In the genomic region with DNA sequence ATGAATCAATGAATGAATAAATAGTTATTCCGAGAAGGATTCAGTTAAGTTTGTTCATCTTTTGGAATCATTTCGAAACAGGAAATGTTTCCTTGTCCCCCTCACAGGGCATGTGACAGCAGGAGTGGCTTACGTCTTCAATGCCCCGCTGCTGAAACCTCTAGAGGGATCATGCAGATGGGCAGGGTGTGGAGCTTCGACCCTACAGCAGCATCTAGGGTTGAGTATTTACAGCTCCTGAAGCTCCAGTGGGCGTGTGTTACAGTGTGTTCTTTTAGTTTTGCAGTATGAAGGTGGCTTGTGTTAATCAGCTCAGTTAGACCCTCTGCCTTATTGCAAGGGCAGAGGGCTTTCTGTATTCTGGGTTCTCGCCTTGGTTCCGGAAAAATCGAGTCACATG, we compare ENCODE assay signal across 17 cellular contexts. TPM values are rescaled to one million over a fixed set of nuclear protein-coding genes. Genes with fewer than 3 reads are reported as not detected.
DNase-seq lines count a peak whose midpoint lies in the region; ATAC-seq, FAIRE-seq and TF ChIP-seq lines count a peak whose summit lies in the region.
"Had no signal": no experiment of that assay in that cellular context is flagged by ENCODE, and none has a peak within 500 bp of the region (broad histone marks: within the 10 kb centered on the region; RNA-seq: fewer than 3 reads in every experiment).

No MANE protein-coding gene starts in this region.

- no peak for TF ChIP-seq CTCF in right atrium auricular region (IDR thresholded peaks at IDR 0.05)
- no peak for TF ChIP-seq CTCF in mesothelial cell of epicardium (IDR thresholded peaks at IDR 0.05; ENCODE audit: unreplicated experiment)

- intact Hi-C loops in Right ventricle myocardium superior (cut with DNase I) = no loop called here

- TF ChIP-seq POLR2A in GM18505 (IDR thresholded peaks at IDR 0.05; ENCODE audit: borderline replicate concordance, extremely low read depth, insufficient read depth, insufficient read length) (no peak), H54 (IDR thresholded peaks at IDR 0.05; ENCODE audit: low read depth, low read length) (no peak)

- no peak overlapping the region for H3K27ac Mint-ChIP-seq in mesothelial cell of epicardium
- H3K27ac Mint-ChIP-seq: CD14-positive monocyte had no signal

- FAIRE-seq in H54 (lab: Jason Lieb, UNC) = no peak
- FAIRE-seq: GM18507, K562 had no signal

- H3K27me3 Mint-ChIP-seq in mesothelial cell of epicardium (ENCODE audit: low read depth) = peaks cover 1% of the 10 kb centered on the region

- peak overlapping the region; percentile 60 for H3K4me3 Mint-ChIP-seq in mesothelial cell of epicardium
- H3K4me3 Mint-ChIP-seq: CD14-positive monocyte had no signal

- no peaks in the 10 kb centered on the region for H3K9me3 ChIP-seq in right atrium auricular region

- H3K4me3 ChIP-seq in right atrium auricular region = no peak overlapping the region
- H3K4me3 ChIP-seq: K562 had no signal

- DNase-seq in Right ventricle myocardium superior (no peak), right atrium auricular region (ENCODE audit: low spot score) (no peak), globus pallidus (ENCODE audit: low spot score) (peak; percentile 38), mesothelial cell of epicardium (ENCODE audit: low spot score in 2 of 2, unreplicated experiment in 2 of 2) (no peak), NCI-H1436 treated with DMSO at 0.1 percent for 48 hours (lab: John Stamatoyannopoulos, UW) (no peak), H54 (ENCODE audit: insufficient read length, low spot score) (no peak)
- DNase-seq: COR-L47, NCI-H1048, NCI-H1694, NCI-H748 treated with DMSO at 0.1 percent for 48 hours had no signal

- no peaks in the 10 kb centered on the region for H3K27me3 ChIP-seq in right atrium auricular region

- no peaks in the 10 kb centered on the region for H3K36me3 ChIP-seq in right atrium auricular region

- peak; percentile 26 for ATAC-seq in Right ventricle myocardium superior (ENCODE audit: poor library complexity)
- ATAC-seq in GM18505 (IDR thresholded peaks at IDR 0.05; ENCODE audit: unreplicated experiment) = no peak
- ATAC-seq in GM21737 (IDR thresholded peaks at IDR 0.05; ENCODE audit: unreplicated experiment) = no peak
- ATAC-seq: HCT116, K562 had no signal

- no peak overlapping the region for H3K27ac ChIP-seq in right atrium auricular region
- H3K27ac ChIP-seq: HL-60 had no signal

- H3K4me1 ChIP-seq in right atrium auricular region = peaks cover 0 to 8% of the 10 kb centered on the region in 2 donors

- H3K4me1 Mint-ChIP-seq in mesothelial cell of epicardium = peaks cover 34% of the 10 kb centered on the region
- H3K4me1 Mint-ChIP-seq: CD14-positive monocyte had no signal

- H3K36me3 Mint-ChIP-seq in mesothelial cell of epicardium = no peaks in the 10 kb centered on the region
- H3K36me3 Mint-ChIP-seq: CD14-positive monocyte had no signal

- H3K9me3 Mint-ChIP-seq in mesothelial cell of epicardium = no peaks in the 10 kb centered on the region

RNA-seq across cellular contexts. Expression of gene NAV3, which starts 2.6 kb away (rescaled TPM):
- total RNA-seq in Right ventricle myocardium superior = 3.3 TPM
- 1 to 10 TPM; 4.4 to 5.1 TPM for total RNA-seq in right atrium auricular region
- 17.2 to 28.7 TPM (median 20.2 TPM) in 3 replicates for total RNA-seq in mesothelial cell of epicardium
